Comparison of ENCODE assay signal across 15 cellular contexts in genomic region chr4:159060161-159060560, GRCh38.
"Had no signal": no experiment of that assay in that cellular context is flagged by ENCODE, and none has a peak within 500 bp of the region (broad histone marks: within the 10 kb centered on the region; RNA-seq: fewer than 3 reads in every experiment).

No MANE protein-coding gene starts in this region.

- H3K9me3 ChIP-seq: adrenal gland, mucosa of descending colon had no signal

- DNase-seq: activated B cell treated with CpG ODN at 0.5 μM for 24 hours; activated CD4-positive, alpha-beta T cell treated with anti-CD3 and anti-CD28 coated beads, Interleukin-2, amount 10 ng/mL, durations not matched to agents 7 days and 5 days; activated CD8-positive, alpha-beta memory T cell treated with anti-CD3 and anti-CD28 coated beads for 24 hours; activated naive CD4-positive, alpha-beta T cell treated with anti-CD3 and anti-CD28 coated beads, Interleukin-2, amount 50 U/mL, for 16 hours; adrenal gland; endodermal cell; erythroblast; kidney; mucosa of descending colon; naive thymus-derived CD8-positive, alpha-beta T cell; stimulated activated CD4-positive, alpha-beta T cell treated with anti-CD3 and anti-CD28 coated beads, Interleukin-4, amount 100 ng/mL, for 4 hours; stimulated activated naive CD8-positive, alpha-beta T cell treated with anti-CD3 and anti-CD28 coated beads, Interleukin-15, amount 100 ng/mL, for 72 hours; T-cell had no signal

- H3K4me1 ChIP-seq: adrenal gland had no signal

- ATAC-seq: mucosa of descending colon; naive thymus-derived CD8-positive, alpha-beta T cell; stimulated activated naive CD8-positive, alpha-beta T cell treated with anti-CD3 and anti-CD28 coated beads, Interleukin-15, amount 100 ng/mL, for 72 hours; T-cell had no signal

- H3K27ac ChIP-seq: adrenal gland, skin epidermis had no signal

- H3K36me3 ChIP-seq: adrenal gland had no signal

- H3K4me3 ChIP-seq: adrenal gland, lung, mucosa of descending colon, skin epidermis had no signal
